In genomic region chr2:157991932-157992331, GRCh38 we compare ENCODE assay signal across 33 cellular contexts.
"Had no signal": no experiment of that assay in that cellular context is flagged by ENCODE, and none has a peak within 500 bp of the region (broad histone marks: within the 10 kb centered on the region; RNA-seq: fewer than 3 reads in every experiment).

No MANE protein-coding gene starts in this region.

- H3K4me1 ChIP-seq: adrenal gland, ascending aorta, body of pancreas, breast epithelium had no signal

- ATAC-seq: activated naive CD4-positive, alpha-beta T cell treated with anti-CD3 and anti-CD28 coated beads, Interleukin-2, amount 50 U/mL, for 72 hours; activated naive CD8-positive, alpha-beta T cell treated with anti-CD3 and anti-CD28 coated beads, Interleukin-2, amount 50 U/mL, for 24 hours; activated T-cell treated with anti-CD3 and anti-CD28 coated beads, Interleukin-2, amount 50 U/mL, for 4 hours; activated T-cell treated with anti-CD3 and anti-CD28 coated beads, Interleukin-2, amount 50 U/mL, for 72 hours; activated T-helper 17 cell treated with anti-CD3 and anti-CD28 coated beads, Interleukin-2, amount 50 U/mL, for 72 hours; body of pancreas had no signal

- FAIRE-seq: astrocyte, bronchial epithelial cell had no signal

- H3K9me3 ChIP-seq: adrenal gland, ascending aorta, body of pancreas, breast epithelium had no signal

- DNase-seq: activated effector memory CD4-positive, alpha-beta T cell treated with anti-CD3 and anti-CD28 coated beads, Interleukin-2, amount 50 U/mL, for 16 hours; activated effector memory CD4-positive, alpha-beta T cell treated with Interleukin-2 at 50 U/mL for 16 hours; activated gamma-delta T cell; activated gamma-delta T cell treated with Interleukin-2 at 50 U/mL for 16 hours; activated naive CD4-positive, alpha-beta T cell; activated naive CD4-positive, alpha-beta T cell treated with anti-CD3 and anti-CD28 coated beads for 36 hours; activated naive CD4-positive, alpha-beta T cell treated with anti-CD3 and anti-CD28 coated beads, Interleukin-2, amount 10 ng/mL, durations not matched to agents 7 days and 5 days; activated naive CD4-positive, alpha-beta T cell treated with anti-CD3 and anti-CD28 coated beads, Interleukin-2, amount 50 U/mL, for 16 hours; activated naive CD4-positive, alpha-beta T cell treated with Interleukin-2 at 50 U/mL for 16 hours; activated naive CD8-positive, alpha-beta T cell treated with anti-CD3 and anti-CD28 coated beads for 36 hours; activated naive CD8-positive, alpha-beta T cell treated with anti-CD3 and anti-CD28 coated beads, Interleukin-2, amount 10 ng/mL, durations not matched to agents 7 days and 5 days; activated naive CD8-positive, alpha-beta T cell treated with anti-CD3 and anti-CD28 coated beads, Interleukin-2, amount 50 U/mL, for 24 hours; activated T-cell treated with anti-CD3 and anti-CD28 coated beads, Interleukin-2, amount 50 U/mL, for 1 hour; activated T-cell treated with anti-CD3 and anti-CD28 coated beads, Interleukin-2, amount 50 U/mL, for 24 hours; activated T-cell treated with anti-CD3 and anti-CD28 coated beads, Interleukin-2, amount 50 U/mL, for 4 hours; activated T-cell treated with anti-CD3 and anti-CD28 coated beads, Interleukin-2, amount 50 U/mL, for 48 hours; activated T-cell treated with anti-CD3 and anti-CD28 coated beads, Interleukin-2, amount 50 U/mL, for 72 hours; adrenal gland; amniotic stem cell; amygdala; anterior cingulate cortex; aorta; body of pancreas; brain microvascular endothelial cell; central memory CD4-positive, alpha-beta T cell; cerebellar nuclear complex had no signal

- H3K27ac ChIP-seq: adrenal gland, ascending aorta, body of pancreas, brain microvascular endothelial cell, breast epithelium, cardiac muscle cell had no signal

- H3K4me3 ChIP-seq: adrenal gland, ascending aorta, body of pancreas, breast epithelium, cardiac muscle cell had no signal

- H3K27me3 ChIP-seq: adrenal gland, ascending aorta, body of pancreas, brain microvascular endothelial cell, breast epithelium, cardiac muscle cell had no signal

- H3K36me3 ChIP-seq: adrenal gland, ascending aorta, brain microvascular endothelial cell, breast epithelium, cardiac muscle cell had no signal
